In the genomic region with DNA sequence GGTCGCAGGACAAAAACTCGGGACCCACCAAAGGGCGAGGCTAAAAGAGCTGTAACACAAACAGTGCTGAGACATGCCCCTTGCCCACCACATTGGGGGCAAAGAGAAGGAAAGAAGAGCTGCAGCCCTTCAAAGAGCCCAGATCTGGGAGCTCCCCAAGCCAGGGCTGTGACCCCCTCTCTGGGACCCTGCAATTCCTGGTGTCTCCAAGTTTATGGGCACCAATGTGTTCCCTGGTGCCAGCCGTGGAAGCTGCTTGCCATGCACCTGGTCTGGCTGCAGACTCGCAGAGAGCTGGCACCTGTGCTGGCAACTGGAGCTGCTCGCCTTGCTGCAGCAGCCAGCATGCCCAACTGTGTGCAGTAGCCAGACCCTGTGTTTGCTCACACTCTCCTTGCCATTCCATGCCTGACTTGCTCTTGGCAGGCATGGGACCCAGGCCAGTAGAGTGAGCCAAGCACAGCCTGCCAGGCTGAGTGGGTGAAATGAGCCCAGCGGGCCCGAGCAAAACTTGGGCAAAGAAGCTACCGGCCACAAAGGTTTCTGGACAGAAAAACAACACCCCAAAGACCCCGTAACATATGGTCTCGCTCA, we compare ENCODE assay signal across 16 cellular contexts. TPM values are rescaled to one million over a fixed set of nuclear protein-coding genes. Genes with fewer than 3 reads are reported as not detected.
DNase-seq lines count a peak whose midpoint lies in the region; ATAC-seq and TF ChIP-seq lines count a peak whose summit lies in the region.
"Had no signal": no experiment of that assay in that cellular context is flagged by ENCODE, and none has a peak within 500 bp of the region (broad histone marks: within the 10 kb centered on the region; RNA-seq: fewer than 3 reads in every experiment).

No MANE protein-coding gene starts in this region.

- TF ChIP-seq CTCF in RWPE2 (IDR thresholded peaks at IDR 0.05; ENCODE audit: poor library complexity, severe bottlenecking) (no peak), prostate gland (IDR thresholded peaks at IDR 0.05) (no peak)

- H3K36me3 ChIP-seq in RWPE2 (ENCODE audit: low read depth): peaks cover 10% of the 10 kb centered on the region; the same call in 1 of the 2 replicates
- H3K36me3 ChIP-seq in prostate gland: no peaks in the 10 kb centered on the region
- H3K36me3 ChIP-seq: BE2C, ovary had no signal

- H3K4me3 ChIP-seq in RWPE2 (ENCODE audit: severe bottlenecking): no peak overlapping the region
- H3K4me3 ChIP-seq in prostate gland: no peak overlapping the region
- H3K4me3 ChIP-seq: GM12878, ovary, SK-N-MC, upper lobe of left lung had no signal

- H3K27ac ChIP-seq in RWPE2 (ENCODE audit: poor library complexity, severe bottlenecking) (no peak overlapping the region), prostate gland (no peak overlapping the region)
- H3K27ac ChIP-seq: ovary, SK-N-MC, upper lobe of left lung had no signal

- DNase-seq in G401 (ENCODE audit: low spot score) (peak; percentile 88), RWPE2 (ENCODE audit: low spot score) (no peak), head of caudate nucleus (peak in 23 of 42 donors; percentile 38 to 75 (median 52)), prostate gland (ENCODE audit: low spot score) (peak; percentile 51), HK-2 (ENCODE audit: unreplicated experiment) (no peak), AG08396 (ENCODE audit: low spot score) (no peak)
- DNase-seq: activated CD4-positive, CD25-positive, alpha-beta regulatory T cell; activated T-cell treated with anti-CD3 and anti-CD28 coated beads for 4 hours; mesendoderm; ovary had no signal

- H3K4me1 ChIP-seq in RWPE2 (ENCODE audit: insufficient read depth, poor library complexity, severe bottlenecking): no peaks in the 10 kb centered on the region
- H3K4me1 ChIP-seq in prostate gland (replicated peaks): no peaks in the 10 kb centered on the region
- H3K4me1 ChIP-seq: BE2C, upper lobe of left lung had no signal

- peaks cover 10% of the 10 kb centered on the region for H3K9me3 ChIP-seq in RWPE2 (ENCODE audit: severe bottlenecking)
- H3K9me3 ChIP-seq in prostate gland: no peaks in the 10 kb centered on the region
- H3K9me3 ChIP-seq: BE2C, ovary had no signal

- intact Hi-C loops in head of caudate nucleus (cut with DNase I) (no loop called here), prostate gland (cut with DNase I) (no loop called here)

- H3K27me3 ChIP-seq in RWPE2 (ENCODE audit: insufficient read depth, poor library complexity, severe bottlenecking): no peaks in the 10 kb centered on the region
- no peaks in the 10 kb centered on the region for H3K27me3 ChIP-seq in prostate gland (replicated peaks; ENCODE audit: insufficient read depth)
- H3K27me3 ChIP-seq: BE2C, ovary, upper lobe of left lung had no signal

- WGBS in prostate gland: 60% methylated on average over 11 of the region's 11 CpGs

- ATAC-seq in RWPE2 (ENCODE audit: low read depth) (peak; percentile 19; the same call in 2 of the 3 replicates), HG02981 (IDR thresholded peaks at IDR 0.05; ENCODE audit: unreplicated experiment) (no peak), HG03521 (IDR thresholded peaks at IDR 0.05; ENCODE audit: unreplicated experiment) (no peak)
- ATAC-seq: GM12878 had no signal

- in situ Hi-C loops in G401 (cut with HindIII; ENCODE audit: low sequenced_read_pairs): no loop called here

- TF ChIP-seq POLR2A in prostate gland (IDR thresholded peaks at IDR 0.05): no peak

RNA-seq across cellular contexts. Expression of a gene that starts 16.0 kb away (rescaled TPM):
- total RNA-seq in G401 (2014; rRNA removed; shearing (Covaris generic)): 20.3 and 22.2 TPM in 2 replicates
- total RNA-seq in prostate gland: 10 to 100 TPM; 16.4 to 16.6 TPM

RNA-seq across cellular contexts. Expression of a gene that starts 16.1 kb away (rescaled TPM):
- total RNA-seq in G401 (2014; rRNA removed; shearing (Covaris generic)): 112 and 149 TPM in 2 replicates
- 100 to 1,000 TPM; 172 to 195 TPM for total RNA-seq in prostate gland

RNA-seq across cellular contexts. Expression of a gene that starts 24.6 kb away (rescaled TPM):
- total RNA-seq in G401 (2014; rRNA removed; shearing (Covaris generic)): 62.1 and 64.5 TPM in 2 replicates
- 100 to 1,000 TPM; 130 to 193 TPM for total RNA-seq in prostate gland

RNA-seq across cellular contexts. Expression of a gene that starts 31.8 kb away (rescaled TPM):
- total RNA-seq in G401 (2014; rRNA removed; shearing (Covaris generic)): 9.8 and 26.9 TPM in 2 replicates
- 100 to 1,000 TPM in 1 of 2 donors, 10 to 100 TPM in 1; 94.6 to 147 TPM for total RNA-seq in prostate gland

Comparison
In these comparisons a context has a peak if more than half of its experiments do, and no peak if none do; other contexts are left out.
1. DNase-seq: peak in G401 (single experiment), head of caudate nucleus (23 of 42) and prostate gland (single experiment); none in RWPE2 (single experiment), HK-2 (single experiment) and AG08396 (single experiment).